In the genomic region with DNA sequence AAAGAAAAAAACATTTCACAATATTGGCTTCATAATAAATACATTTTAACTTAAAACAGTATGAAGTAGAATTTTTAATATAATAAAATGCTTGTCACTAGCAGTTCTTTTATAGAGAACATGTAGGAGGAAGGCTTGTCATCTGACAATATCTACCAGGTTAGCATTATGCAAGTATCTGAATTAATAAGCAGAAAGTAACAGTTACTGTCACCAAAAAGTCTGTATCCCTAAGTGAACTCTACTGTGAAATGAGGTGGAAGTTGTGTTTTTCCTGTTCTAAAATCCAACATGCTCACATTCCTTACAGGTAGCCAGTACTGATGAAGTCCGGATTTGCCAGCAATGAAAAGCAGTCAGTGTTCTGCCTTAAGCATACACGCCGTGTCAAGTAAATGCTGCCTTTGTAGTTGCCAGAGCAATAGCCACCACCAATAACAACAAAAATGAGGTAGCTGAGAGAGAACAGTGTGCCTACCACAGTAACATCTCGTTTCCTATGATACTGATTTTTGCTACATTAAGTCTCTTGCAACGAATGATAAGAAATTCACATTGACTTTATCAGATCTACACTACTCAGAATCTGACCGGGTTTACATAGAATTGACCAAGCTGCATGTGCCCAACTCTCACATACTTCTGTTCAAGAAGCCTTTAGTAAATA, we compare ENCODE assay signal across 13 cellular contexts.
DNase-seq lines count a peak whose midpoint lies in the region; ATAC-seq, FAIRE-seq and TF ChIP-seq lines count a peak whose summit lies in the region.
"Had no signal": no experiment of that assay in that cellular context is flagged by ENCODE, and none has a peak within 500 bp of the region (broad histone marks: within the 10 kb centered on the region; RNA-seq: fewer than 3 reads in every experiment).

No MANE protein-coding gene starts in this region.

- H3K4me1 ChIP-seq in CD4-positive, CD25-positive, alpha-beta regulatory T cell (ENCODE audit: control insufficient read depth, insufficient read depth, low read length, poor library complexity, severe bottlenecking) = peaks cover 10% of the 10 kb centered on the region
- H3K4me1 ChIP-seq in K562 (replicated peaks in 1 of 2; ENCODE audit: control insufficient read depth in 2 of 2, insufficient read depth in 2 of 2, low read length in 2 of 2) (peaks cover 0 to 10% of the 10 kb centered on the region in 2 experiments; a peak in 2 of 5 replicates), suprapubic skin (peaks cover 14% of the 10 kb centered on the region), spleen (peaks cover 8 to 91% (median 48%) of the 10 kb centered on the region in 6 donors)

- peak; percentile 55 to 57 for ATAC-seq in CD4-positive, CD25-positive, alpha-beta regulatory T cell (ENCODE audit: low read depth in 2 of 2)
- ATAC-seq in K562 (peak; percentile 56; the same call in 2 of the 3 replicates), GM19455 (IDR thresholded peaks at IDR 0.05; ENCODE audit: unreplicated experiment) (no peak)
- ATAC-seq in naive thymus-derived CD8-positive, alpha-beta T cell = peak; percentile 35 to 84
- ATAC-seq: esophagus mucosa; stimulated activated memory B cell treated with anti-CD40 and anti-IgM and Interleukin-4, amounts not matched to agents 10 μg/mL and 1 μg/mL and 100 μg/mL, for 72 hours had no signal

- H3K9ac ChIP-seq in K562 (ENCODE audit: insufficient read depth in 1 of 2, low read depth in 2 of 2, low read length in 2 of 2) = no peak overlapping the region

- peak overlapping the region in 1 of 4 donors; percentile 22 for H3K4me3 Mint-ChIP-seq in CD4-positive, CD25-positive, alpha-beta regulatory T cell
- peak overlapping the region in 1 of 10 donors; percentile 14 for H3K4me3 Mint-ChIP-seq in naive thymus-derived CD8-positive, alpha-beta T cell
- H3K4me3 Mint-ChIP-seq: neural crest cell; stimulated activated memory B cell treated with anti-CD40 and anti-IgM and Interleukin-4, amounts not matched to agents 10 μg/mL and 1 μg/mL and 100 μg/mL, for 72 hours had no signal

- CTCF ChIA-PET in K562 (lab: Yijun Ruan, JAX; ENCODE audit: low intra/inter-chr PET ratio) = no interaction called here

- no peaks in the 10 kb centered on the region for H3K36me3 ChIP-seq in CD4-positive, CD25-positive, alpha-beta regulatory T cell (ENCODE audit: control insufficient read depth, insufficient read depth, low read length)
- H3K36me3 ChIP-seq in K562 (ENCODE audit: control insufficient read depth, insufficient read depth, low read length) (no peaks in the 10 kb centered on the region; the same call in 2 of the 3 replicates), suprapubic skin (no peaks in the 10 kb centered on the region), spleen (peaks cover 0 to 10% (median 0%) of the 10 kb centered on the region in 6 donors)

- peak in 1 of 3 donors; percentile 68 for DNase-seq in CD4-positive, CD25-positive, alpha-beta regulatory T cell
- DNase-seq in HL-60 (ENCODE audit: low read depth in 1 of 2, low spot score in 1 of 2) (no peak), K562 (ENCODE audit: extremely low read depth in 1 of 4, low spot score in 3 of 4) (peak in 1 of 4 experiments; percentile 8), epidermal melanocyte (ENCODE audit: insufficient read length, low spot score) (no peak), suprapubic skin (ENCODE audit: low spot score in 2 of 2) (no peak), spleen (no peak)
- DNase-seq in naive thymus-derived CD8-positive, alpha-beta T cell = no peak
- DNase-seq: Karpas-422, NCI-H2107 had no signal

- WGBS in K562 (ENCODE audit: insufficient coverage, low coverage, missing lambda C conversion rate) = 24% methylated on average over 6 of the region's 6 CpGs
- WGBS in suprapubic skin = 66% methylated on average over 6 of the region's 6 CpGs
- 43 to 64% (median 61%) methylated on average over 6 of the region's 6 CpGs for WGBS in spleen, 5 donors

- no peak overlapping the region for H3K4me2 ChIP-seq in K562 (ENCODE audit: insufficient read depth, low read length)

- H3K9me1 ChIP-seq in K562 (ENCODE audit: control insufficient read depth, insufficient read depth, low read length) = no peaks in the 10 kb centered on the region

- POLR2A ChIA-PET in K562 (lab: Yijun Ruan, JAX) = interaction anchor here (0.6 to 1.1 kb wide), 3 partner anchors 8 to 208 kb away, joined by 3 to 4 read pairs (median 3); no protein-coding TSS in a partner anchor
- POLR2A ChIA-PET in naive thymus-derived CD8-positive, alpha-beta T cell (lab: Charles Lee) = no interaction called here

- no peaks in the 10 kb centered on the region for H3K27me3 ChIP-seq in CD4-positive, CD25-positive, alpha-beta regulatory T cell (ENCODE audit: control insufficient read depth, insufficient read depth, low read length)
- H3K27me3 ChIP-seq in HL-60 (ENCODE audit: insufficient read depth, poor library complexity, severe bottlenecking) (no peaks in the 10 kb centered on the region), K562 (ENCODE audit: control insufficient read depth in 2 of 2, insufficient read depth in 2 of 2, low read length in 2 of 2) (no peaks in the 10 kb centered on the region), suprapubic skin (no peaks in the 10 kb centered on the region), spleen (replicated peaks in 1 of 7) (no peaks in the 10 kb centered on the region)

- BruUV-seq in K562 (replicated peaks; lab: Mats Ljungman, UMichigan) = no TSS peak

- TF ChIP-seq CTCF in HL-60 (IDR thresholded peaks at IDR 0.05; ENCODE audit: insufficient read depth, low read length) (no peak), K562 (IDR thresholded peaks at IDR 0.05 in 2 of 3, conservative IDR thresholded peaks at IDR 0.05 in 1 of 3; ENCODE audit: insufficient read depth in 2 of 3, low read depth in 1 of 3, low read length in 3 of 3) (no peak), suprapubic skin (IDR thresholded peaks at IDR 0.05) (no peak), spleen (IDR thresholded peaks at IDR 0.05 in 8 of 11, conservative IDR thresholded peaks at IDR 0.05 in 3 of 11) (no peak)

- H3K27ac ChIP-seq in CD4-positive, CD25-positive, alpha-beta regulatory T cell (ENCODE audit: insufficient read depth, low read length, poor library complexity, severe bottlenecking) = no peak overlapping the region
- H3K27ac ChIP-seq in HL-60 (replicated peaks) (peak overlapping the region; percentile 8), K562 (ENCODE audit: extremely low read depth, low read depth, low read length) (no peak overlapping the region), suprapubic skin (no peak overlapping the region), spleen (peak overlapping the region in 3 of 8 donors; percentile 1 to 25 (median 24))

- no peak overlapping the region for H3K4me3 ChIP-seq in CD4-positive, CD25-positive, alpha-beta regulatory T cell (ENCODE audit: low read depth, low read length)
- no peak overlapping the region for H3K4me3 ChIP-seq in HL-60 (replicated peaks; ENCODE audit: insufficient read depth, low read length)
- no peak overlapping the region for H3K4me3 ChIP-seq in K562
- no peak overlapping the region for H3K4me3 ChIP-seq in suprapubic skin
- no peak overlapping the region for H3K4me3 ChIP-seq in spleen

- peak overlapping the region in 1 of 3 donors; percentile 47 for H3K27ac Mint-ChIP-seq in CD4-positive, CD25-positive, alpha-beta regulatory T cell
- H3K27ac Mint-ChIP-seq in naive thymus-derived CD8-positive, alpha-beta T cell = peak overlapping the region in 5 of 10 donors; percentile 6 to 67 (median 45)

- H3K27me3 Mint-ChIP-seq in CD4-positive, CD25-positive, alpha-beta regulatory T cell = no peaks in the 10 kb centered on the region
- H3K27me3 Mint-ChIP-seq in naive thymus-derived CD8-positive, alpha-beta T cell = no peaks in the 10 kb centered on the region
- H3K27me3 Mint-ChIP-seq: stimulated activated memory B cell treated with anti-CD40 and anti-IgM and Interleukin-4, amounts not matched to agents 10 μg/mL and 1 μg/mL and 100 μg/mL, for 72 hours had no signal

- H2AFZ ChIP-seq in K562 (ENCODE audit: low read depth, low read length) = no peak overlapping the region

- no peak for TF ChIP-seq POLR2A in K562 (conservative IDR thresholded peaks at IDR 0.05)
- TF ChIP-seq POLR2A in suprapubic skin (IDR thresholded peaks at IDR 0.05) = no peak
- no peak for TF ChIP-seq POLR2A in spleen (IDR thresholded peaks at IDR 0.05)

- peak; percentile 46 for FAIRE-seq in K562 (lab: Jason Lieb, UNC)

- intact Hi-C loops in K562 (cut with micrococcal nuclease) (no loop called here), spleen (cut with DNase I; ENCODE audit: low total_unique reads) (no loop called here)

- peaks cover 12% of the 10 kb centered on the region; the same call in 2 of the 3 replicates for H3K79me2 ChIP-seq in K562 (ENCODE audit: control insufficient read depth, insufficient read depth, low read length)

- TF ChIP-seq EP300 in K562 (IDR thresholded peaks at IDR 0.05; ENCODE audit: low read length) = no peak
- TF ChIP-seq EP300 in suprapubic skin (IDR thresholded peaks at IDR 0.05) = no peak

- H4K20me1 ChIP-seq in K562 (replicated peaks; ENCODE audit: control insufficient read depth, insufficient read depth, low read length) = peaks cover 9% of the 10 kb centered on the region; the same call in 1 of the 2 replicates

- no peaks in the 10 kb centered on the region for H3K9me3 ChIP-seq in CD4-positive, CD25-positive, alpha-beta regulatory T cell (ENCODE audit: control insufficient read depth in 2 of 2, low read length in 2 of 2)
- H3K9me3 ChIP-seq in K562 (replicated peaks; ENCODE audit: control insufficient read depth, insufficient read depth, low read depth, low read length) (no peaks in the 10 kb centered on the region), suprapubic skin (no peaks in the 10 kb centered on the region), spleen (no peaks in the 10 kb centered on the region)

- H3K9me3 Mint-ChIP-seq in CD4-positive, CD25-positive, alpha-beta regulatory T cell = no peaks in the 10 kb centered on the region
- peaks cover 0 to 3% (median 0%) of the 10 kb centered on the region in 9 donors for H3K9me3 Mint-ChIP-seq in naive thymus-derived CD8-positive, alpha-beta T cell
- H3K9me3 Mint-ChIP-seq: neural crest cell; stimulated activated memory B cell treated with anti-CD40 and anti-IgM and Interleukin-4, amounts not matched to agents 10 μg/mL and 1 μg/mL and 100 μg/mL, for 72 hours had no signal

- TF ChIP-seq RAD21 in K562 (CRISPR knock-in tag; conservative IDR thresholded peaks at IDR 0.05 in 1 of 2, IDR thresholded peaks at IDR 0.05 in 1 of 2) = no peak

- in situ Hi-C loops in K562 (cut with MboI) = no loop called here

- peaks cover 8% of the 10 kb centered on the region for H3K36me3 Mint-ChIP-seq in CD4-positive, CD25-positive, alpha-beta regulatory T cell
- H3K36me3 Mint-ChIP-seq in naive thymus-derived CD8-positive, alpha-beta T cell = peaks cover 0 to 21% (median 6%) of the 10 kb centered on the region in 3 donors

- peaks cover 37 to 67% (median 52%) of the 10 kb centered on the region in 4 donors for H3K4me1 Mint-ChIP-seq in CD4-positive, CD25-positive, alpha-beta regulatory T cell
- peaks cover 24 to 85% (median 53%) of the 10 kb centered on the region in 4 donors for H3K4me1 Mint-ChIP-seq in naive thymus-derived CD8-positive, alpha-beta T cell

TF ChIP-seq in K562, 482 proteins besides CTCF, POLR2A, EP300 and RAD21 (continues in another document):
- TF ChIP-seq RFX1 (IDR thresholded peaks at IDR 0.05) (peak; percentile 24), MEIS2 (IDR thresholded peaks at IDR 0.05; ENCODE audit: partially characterized antibody) (no peak), ARID1B (IDR thresholded peaks at IDR 0.05) (0 out of 2 replicates have a peak, but pooled peaks have one; percentile 16), STAT5A (IDR thresholded peaks at IDR 0.05; ENCODE audit: borderline replicate concordance, low read length) (peak; percentile 52; the same call in 1 of the 2 replicates)
